Comparison of ENCODE assay signal across 7 cellular contexts in the genomic region with DNA sequence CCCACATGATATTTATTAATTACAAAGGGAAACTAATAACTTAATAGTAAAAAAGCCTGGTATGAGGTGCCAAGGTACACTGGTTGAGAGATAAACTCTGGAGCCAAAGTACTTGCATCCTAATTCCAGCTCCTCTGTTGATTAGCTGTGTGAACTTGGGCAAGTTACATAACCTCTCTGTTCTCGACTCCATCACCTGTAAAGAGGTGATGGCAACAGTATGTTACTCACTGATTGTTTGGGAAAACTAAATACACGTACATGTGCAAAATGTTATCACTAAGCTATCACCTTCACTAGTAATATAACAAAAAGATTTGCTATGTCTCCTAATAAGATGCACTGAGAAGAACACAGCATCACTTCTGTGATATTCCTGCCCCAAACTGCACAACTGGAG.
"Had no signal": no experiment of that assay in that cellular context is flagged by ENCODE, and none has a peak within 500 bp of the region (broad histone marks: within the 10 kb centered on the region; RNA-seq: fewer than 3 reads in every experiment).

No MANE protein-coding gene starts in this region.

- ATAC-seq: HepG2 had no signal

- DNase-seq: IMR-90, KBM-7, KG1 had no signal

- H3K27ac Mint-ChIP-seq: IgD-negative memory B cell had no signal

- FAIRE-seq: HepG2, HTR-8/SVneo had no signal

- H3K4me3 Mint-ChIP-seq: IgD-negative memory B cell had no signal

- H3K36me3 Mint-ChIP-seq: IgD-negative memory B cell had no signal

- H3K27ac ChIP-seq: HL-60 had no signal

- H3K27me3 Mint-ChIP-seq: IgD-negative memory B cell had no signal
